In the genomic region with DNA sequence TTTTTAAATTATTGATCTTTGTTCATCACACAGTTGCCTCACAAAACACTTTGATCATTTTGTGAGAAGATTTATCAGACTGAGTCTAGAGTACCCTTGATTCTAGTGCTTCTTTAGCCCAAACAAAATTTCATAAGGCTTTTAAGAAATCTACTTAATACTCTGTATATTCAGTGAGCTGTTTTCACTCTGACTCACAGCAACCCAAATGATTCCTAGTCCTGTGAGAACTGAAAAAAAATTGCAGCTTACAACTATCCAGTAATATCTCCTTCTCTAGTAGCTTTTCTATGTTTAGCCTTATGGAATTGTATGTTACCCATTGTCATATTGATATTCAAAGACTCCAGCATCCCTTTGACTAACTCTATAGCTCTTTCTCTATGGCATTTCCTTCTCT, we compare ENCODE assay signal across 29 cellular contexts.
"Had no signal": no experiment of that assay in that cellular context is flagged by ENCODE, and none has a peak within 500 bp of the region (broad histone marks: within the 10 kb centered on the region; RNA-seq: fewer than 3 reads in every experiment).

No MANE protein-coding gene starts in this region.

- H3K36me3 ChIP-seq: left lung, lower lobe of right lung, neural progenitor cell, neutrophil, pancreas, prostate gland, spleen, tibial nerve, upper lobe of left lung, vagina had no signal

- ATAC-seq: left colon; left lung; lower lobe of right lung; natural killer cell; pancreas; right cardiac atrium; sciatic nerve; stimulated activated effector memory CD8-positive, alpha-beta T cell treated with anti-CD3 and anti-CD28 coated beads, Interleukin-12 subunit alpha, Interleukin-12 subunit beta, amount 100 ng/mL, for 72 hours; stimulated activated naive CD8-positive, alpha-beta T cell treated with anti-CD3 and anti-CD28 coated beads, Interleukin-15, amount 100 ng/mL, for 72 hours had no signal

- DNase-seq: hippocampal formation; immature natural killer cell; kidney; left colon; left lung; lower lobe of right lung; mammary epithelial cell; mesenchymal stem cell; naive B cell; natural killer cell; nephron progenitor cell; pancreas; posterior cingulate gyrus; retina; right cardiac atrium; spleen; stimulated activated CD4-positive, alpha-beta T cell treated with anti-CD3 and anti-CD28 coated beads, Interleukin-4, amount 100 ng/mL, for 24 hours; stimulated activated naive CD4-positive, alpha-beta T cell treated with Interleukin-2 at 50 U/mL for 16 hours; stimulated activated naive CD8-positive, alpha-beta T cell treated with anti-CD3 and anti-CD28 coated beads, Interleukin-15, amount 100 ng/mL, for 72 hours; substantia nigra had no signal

- H3K4me3 ChIP-seq: left lung, lower lobe of right lung, neural progenitor cell, pancreas, prostate gland, skin epidermis, spleen, tibial nerve, upper lobe of left lung, vagina had no signal

- H3K9me3 ChIP-seq: left lung, lower lobe of right lung, neutrophil, pancreas, prostate gland, tibial nerve, upper lobe of left lung, vagina had no signal

- H2AFZ ChIP-seq: neural progenitor cell had no signal

- H3K9ac ChIP-seq: neural progenitor cell had no signal

- H3K27ac ChIP-seq: left lung, lower lobe of right lung, neural progenitor cell, neutrophil, pancreas, prostate gland, skin epidermis, spleen, tibial nerve, upper lobe of left lung, vagina had no signal

- H3K4me1 ChIP-seq: left lung, lower lobe of right lung, neural progenitor cell, pancreas, prostate gland, spleen, tibial nerve, upper lobe of left lung, vagina had no signal

- H3K4me2 ChIP-seq: neural progenitor cell had no signal

- H3K27me3 ChIP-seq: left lung, neural progenitor cell, neutrophil, pancreas, spleen, tibial nerve, upper lobe of left lung, vagina had no signal
